Comparison of ENCODE assay signal across 9 cellular contexts in genomic region chr3:112634786-112635541, GRCh38. TPM values are rescaled to one million over a fixed set of nuclear protein-coding genes. Genes with fewer than 3 reads are reported as not detected.
DNase-seq lines count a peak whose midpoint lies in the region; ATAC-seq, FAIRE-seq and TF ChIP-seq lines count a peak whose summit lies in the region.
"Had no signal": no experiment of that assay in that cellular context is flagged by ENCODE, and none has a peak within 500 bp of the region (broad histone marks: within the 10 kb centered on the region; RNA-seq: fewer than 3 reads in every experiment).

No MANE protein-coding gene starts in this region.

- H2AFZ ChIP-seq in H1 (ENCODE audit: low read length) = no peak overlapping the region

- H3K9me3 ChIP-seq in H1 (ENCODE audit: insufficient read depth in 2 of 2, low read depth in 1 of 2, low read length in 1 of 2) = no peaks in the 10 kb centered on the region

- ATAC-seq in HG03159 (IDR thresholded peaks at IDR 0.05; ENCODE audit: unreplicated experiment) = no peak
- no peak for ATAC-seq in HG02870 (IDR thresholded peaks at IDR 0.05; ENCODE audit: unreplicated experiment)
- no peak for ATAC-seq in GM18505 (IDR thresholded peaks at IDR 0.05; ENCODE audit: unreplicated experiment)

- H4K20me1 ChIP-seq in H1 (replicated peaks in 1 of 2; ENCODE audit: control insufficient read depth in 1 of 2, insufficient read depth in 2 of 2, low read length in 2 of 2) = no peaks in the 10 kb centered on the region

- H2BK12ac ChIP-seq in H1 (ENCODE audit: low read depth, low read length) = no peak overlapping the region

- H3K4ac ChIP-seq in H1 (replicated peaks; ENCODE audit: insufficient read length, low read depth, low read length) = no peak overlapping the region

- H3K79me1 ChIP-seq in H1 (ENCODE audit: low read depth, low read length) = no peaks in the 10 kb centered on the region

- H3K4me2 ChIP-seq in H1 (ENCODE audit: insufficient read depth in 1 of 2, low read depth in 2 of 2, low read length in 2 of 2) = peak overlapping the region; percentile 9 to 16; a peak in 1 of 4 replicates

- no peak overlapping the region for H2BK15ac ChIP-seq in H1 (ENCODE audit: low read length)

- H2AK5ac ChIP-seq in H1 (ENCODE audit: low read depth, low read length) = no peak overlapping the region

- no peaks in the 10 kb centered on the region for H3K27me3 ChIP-seq in H1 (replicated peaks in 1 of 4; ENCODE audit: control insufficient read depth in 3 of 4, extremely low read depth in 1 of 4, insufficient read depth in 3 of 4, low read length in 3 of 4)
- H3K27me3 ChIP-seq in rectal smooth muscle tissue (ENCODE audit: control insufficient read depth, insufficient read depth, low read length) = no peaks in the 10 kb centered on the region

- H3K4me1 ChIP-seq in H1 (replicated peaks in 1 of 4; ENCODE audit: control insufficient read depth in 3 of 4, insufficient read depth in 4 of 4, low read length in 3 of 4) (peaks cover 4 to 33% (median 27%) of the 10 kb centered on the region in 4 experiments), rectal smooth muscle tissue (ENCODE audit: control insufficient read depth, insufficient read depth, low read length) (peaks cover 60% of the 10 kb centered on the region)

- H3K4me3 ChIP-seq in H1 (ENCODE audit: extremely low read depth in 1 of 4, insufficient read depth in 2 of 4, low read depth in 3 of 4, low read length in 4 of 4) (no peak overlapping the region), rectal smooth muscle tissue (ENCODE audit: low read length) (peak overlapping the region; percentile 37)

- no peak overlapping the region for H4K91ac ChIP-seq in H1 (replicated peaks; ENCODE audit: insufficient read length, low read length)

- H3K27ac ChIP-seq in H1 (ENCODE audit: low read depth, low read length) (no peak overlapping the region), rectal smooth muscle tissue (ENCODE audit: low read depth, low read length) (peak overlapping the region; percentile 79)

- H2BK120ac ChIP-seq in H1 (replicated peaks; ENCODE audit: low read depth, low read length) = no peak overlapping the region

- no peak overlapping the region for H3K56ac ChIP-seq in H1 (replicated peaks; ENCODE audit: insufficient read length, low read depth, low read length)

- H2BK5ac ChIP-seq in H1 (ENCODE audit: low read depth, low read length) = no peak overlapping the region; the same call in 1 of the 2 replicates

- no peak for FAIRE-seq in H1 (lab: Jason Lieb, UNC)

- TF ChIP-seq CTCF in H1 (IDR thresholded peaks at IDR 0.05; ENCODE audit: control extremely low read depth in 1 of 3, insufficient read depth in 1 of 3, low read depth in 1 of 3, low read length in 3 of 3) = no peak

- no peak for TF ChIP-seq POLR2A in H1 (IDR thresholded peaks at IDR 0.05; ENCODE audit: control extremely low read depth in 1 of 2, low read depth in 2 of 2, low read length in 2 of 2)
- TF ChIP-seq POLR2A in GM18505 (IDR thresholded peaks at IDR 0.05; ENCODE audit: borderline replicate concordance, extremely low read depth, insufficient read depth, insufficient read length) = no peak

- no peaks in the 10 kb centered on the region; a peak in 1 of 4 replicates for H3K79me2 ChIP-seq in H1 (ENCODE audit: control insufficient read depth in 1 of 2, insufficient read depth in 2 of 2, low read length in 2 of 2)

- no peak overlapping the region for H4K8ac ChIP-seq in H1 (ENCODE audit: extremely low read depth, insufficient read depth, low read length)

- H3K23ac ChIP-seq in H1 (ENCODE audit: insufficient read length) = no peak overlapping the region

- H3K18ac ChIP-seq in H1 (ENCODE audit: extremely low read depth, low read length) = 0 out of 2 replicates have a peak overlapping the region, but pooled peaks have one; percentile 11

- H3K23me2 ChIP-seq in H1 (ENCODE audit: low read depth, low read length) = no peaks in the 10 kb centered on the region

- 74% methylated on average over 4 of the region's 4 CpGs; no CpG with 5 or more reads in 1 of the 2 experiments for WGBS in H1 (ENCODE audit: extremely low coverage in 1 of 2, insufficient coverage in 1 of 2, insufficient read length in 1 of 2, insufficient replicate concordance in 2 of 2, low coverage in 1 of 2, low lambda C conversion rate in 2 of 2, missing lambda C conversion rate in 1 of 2), 2 experiments

- H3K9ac ChIP-seq in H1 (replicated peaks in 1 of 4; ENCODE audit: extremely low read depth in 1 of 4, low read depth in 3 of 4, low read length in 3 of 4) = no peak overlapping the region
- H3K9ac ChIP-seq in rectal smooth muscle tissue (ENCODE audit: low read length) = no peak overlapping the region

- no peak for TF ChIP-seq EP300 in H1 (IDR thresholded peaks at IDR 0.05; ENCODE audit: borderline replicate concordance in 1 of 2, low read depth in 2 of 2, low read length in 2 of 2)

- CTCF ChIA-PET in H1 (lab: Charles Lee; ENCODE audit: partially characterized antibody) = interaction anchor here (0.7 to 2.9 kb wide), 10 partner anchors 9 to 497 kb away, joined by 3 to 24 read pairs (median 4); no protein-coding TSS in a partner anchor

- H4K5ac ChIP-seq in H1 (ENCODE audit: insufficient read length, low read depth, low read length) = no peak overlapping the region

- POLR2A ChIA-PET in H1 (lab: Charles Lee; ENCODE audit: partially characterized antibody) = no interaction called here

- no peak overlapping the region for H2BK20ac ChIP-seq in H1 (ENCODE audit: low read length)

- H3K36me3 ChIP-seq in H1 (ENCODE audit: control insufficient read depth in 2 of 4, insufficient read depth in 4 of 4, low read length in 3 of 4) (no peaks in the 10 kb centered on the region), rectal smooth muscle tissue (ENCODE audit: control insufficient read depth, insufficient read depth, low read length) (no peaks in the 10 kb centered on the region)

- H3K14ac ChIP-seq in H1 (ENCODE audit: insufficient read length) = no peak overlapping the region

- no peak for TF ChIP-seq RAD21 in H1 (IDR thresholded peaks at IDR 0.05 in 1 of 2, conservative IDR thresholded peaks at IDR 0.05 in 1 of 2; ENCODE audit: low read depth in 2 of 2, low read length in 2 of 2)

- DNase-seq in DMS153 treated with DMSO at 0.1 percent for 48 hours (lab: John Stamatoyannopoulos, UW; ENCODE audit: unreplicated experiment) = peak; percentile 34
- peak; percentile 15 for DNase-seq in NCI-H2029 (lab: John Stamatoyannopoulos, UW)
- DNase-seq in H1 (ENCODE audit: low read depth in 1 of 2, low spot score in 2 of 2) = no peak
- no peak for DNase-seq in AG08396 (ENCODE audit: low spot score)
- DNase-seq: glutamatergic neuron had no signal

TF ChIP-seq in H1, 55 proteins besides CTCF, POLR2A, EP300 and RAD21:
- TF ChIP-seq SP1 (IDR thresholded peaks at IDR 0.05; ENCODE audit: low read depth, low read length) = no peak
- no peak for TF ChIP-seq SIN3A (conservative IDR thresholded peaks at IDR 0.05 in 1 of 2, IDR thresholded peaks at IDR 0.05 in 1 of 2; ENCODE audit: low read depth in 1 of 2, low read length in 2 of 2)
- no peak for TF ChIP-seq EGR1 (IDR thresholded peaks at IDR 0.05; ENCODE audit: borderline replicate concordance, low read depth, low read length)

RNA-seq across cellular contexts. Expression of gene CCDC80, which starts 6.0 kb away (rescaled TPM):
- 12.6 and 12.9 TPM in 2 replicates for total RNA-seq in H1 (2021; fragmentation: NEBNext Ultra II Directional; extraction: Animal tissue kit (Norgen Biotek cat#: 25700))
- polyA plus RNA-seq in H1 (2011; rRNA removed) = 0.89 and 1.1 TPM in 2 replicates
- polyA plus RNA-seq in H1 (2011; cell fraction: cytosol; rRNA removed) = 1.00 TPM
- 1.2 TPM for polyA plus RNA-seq in H1 (2011; cell fraction: nucleus; rRNA removed)
- polyA plus RNA-seq in H1 (2012, experiment 1 of 2) = 4.2 to 5.6 TPM (median 5.1 TPM) in 4 replicates
- polyA plus RNA-seq in H1 (2012, experiment 2 of 2) = 0.49 TPM
- 23.7 TPM for polyA plus RNA-seq in H1 (2013, experiment 1 of 2)
- 25.8 TPM for polyA plus RNA-seq in H1 (2013, experiment 2 of 2)
- polyA minus RNA-seq in H1 (2011; rRNA and poly(A)+ RNA removed) = 0.91 and 1.7 TPM in 2 replicates
- 2.2 TPM for polyA minus RNA-seq in H1 (2011; cell fraction: cytosol; rRNA and poly(A)+ RNA removed)
- polyA minus RNA-seq in H1 (2011; cell fraction: nucleus; rRNA and poly(A)+ RNA removed) = 2.2 TPM

Comparison
In these comparisons a context has a peak if more than half of its experiments do, and no peak if none do; other contexts are left out.
1. DNase-seq: peak in DMS153 treated with DMSO at 0.1 percent for 48 hours (single experiment) and NCI-H2029 (single experiment); none in H1 (0 of 2) and AG08396 (single experiment).